Comparison of ENCODE assay signal across 31 cellular contexts in genomic region chr18:51076503-51076902, GRCh38.
"Had no signal": no experiment of that assay in that cellular context is flagged by ENCODE, and none has a peak within 500 bp of the region (broad histone marks: within the 10 kb centered on the region; RNA-seq: fewer than 3 reads in every experiment).

No MANE protein-coding gene starts in this region.

- H3K4me3 ChIP-seq: breast epithelium, esophagus squamous epithelium, heart right ventricle, lower lobe of right lung, mucosa of descending colon, skin epidermis, upper lobe of left lung, vagina had no signal

- H3K9me3 Mint-ChIP-seq: activated CD4-positive, alpha-beta memory T cell treated with anti-CD3 and anti-CD28 coated beads for 36 hours; activated naive CD4-positive, alpha-beta T cell treated with anti-CD3 and anti-CD28 coated beads, Interleukin-2, amount 50 U/mL, for 72 hours; dendritic cell treated with granulocyte-macrophage colony-stimulating factor and Interleukin-4, amounts not matched to agents 40 ng/mL and 50 ng/mL, for 4 days; naive B cell; neural crest cell; stimulated activated memory B cell treated with anti-CD40 and anti-IgM and Interleukin-4, amounts not matched to agents 10 μg/mL and 1 μg/mL and 100 μg/mL, for 72 hours; stimulated activated naive CD8-positive, alpha-beta T cell treated with anti-CD3 and anti-CD28 coated beads, Interleukin-15, amount 100 ng/mL, for 72 hours; T-helper 1 cell treated with Interleukin-12 subunit alpha and Interleukin-12 subunit beta and Interleukin-4 antibody, amounts not matched to agents 30 μg/mL and 1 μg/mL, for 36 hours had no signal

- H3K27ac ChIP-seq: breast epithelium, epithelial cell of prostate, esophagus squamous epithelium, heart right ventricle, lower lobe of right lung, skin epidermis, upper lobe of left lung, vagina, VCaP had no signal

- FAIRE-seq: TTC549 had no signal

- H3K4me1 ChIP-seq: breast epithelium, esophagus squamous epithelium, lower lobe of right lung, upper lobe of left lung had no signal

- H3K4me3 Mint-ChIP-seq: activated CD4-positive, alpha-beta memory T cell treated with anti-CD3 and anti-CD28 coated beads for 36 hours; dendritic cell treated with granulocyte-macrophage colony-stimulating factor and Interleukin-4, amounts not matched to agents 40 ng/mL and 50 ng/mL, for 4 days; naive B cell; neural crest cell; stimulated activated memory B cell treated with anti-CD40 and anti-IgM and Interleukin-4, amounts not matched to agents 10 μg/mL and 1 μg/mL and 100 μg/mL, for 72 hours; stimulated activated naive CD8-positive, alpha-beta T cell treated with anti-CD3 and anti-CD28 coated beads, Interleukin-15, amount 100 ng/mL, for 72 hours; T-helper 1 cell treated with Interleukin-12 subunit alpha and Interleukin-12 subunit beta and Interleukin-4 antibody, amounts not matched to agents 30 μg/mL and 1 μg/mL, for 36 hours had no signal

- H3K9me3 ChIP-seq: breast epithelium, esophagus squamous epithelium, heart right ventricle, lower lobe of right lung, mucosa of descending colon, upper lobe of left lung, vagina had no signal

- H3K27me3 ChIP-seq: breast epithelium, esophagus squamous epithelium, heart right ventricle, upper lobe of left lung, vagina had no signal

- ATAC-seq: lower lobe of right lung; mucosa of descending colon; right cardiac atrium; stimulated activated memory B cell treated with anti-CD40 and anti-IgM and Interleukin-4, amounts not matched to agents 10 μg/mL and 1 μg/mL and 100 μg/mL, for 72 hours; stimulated activated naive CD8-positive, alpha-beta T cell treated with anti-CD3 and anti-CD28 coated beads, Interleukin-15, amount 100 ng/mL, for 72 hours had no signal

- H3K27ac Mint-ChIP-seq: activated CD4-positive, alpha-beta memory T cell treated with anti-CD3 and anti-CD28 coated beads for 36 hours; activated naive CD4-positive, alpha-beta T cell treated with anti-CD3 and anti-CD28 coated beads, Interleukin-2, amount 50 U/mL, for 72 hours; dendritic cell treated with granulocyte-macrophage colony-stimulating factor and Interleukin-4, amounts not matched to agents 40 ng/mL and 50 ng/mL, for 4 days; stimulated activated memory B cell treated with anti-CD40 and anti-IgM and Interleukin-4, amounts not matched to agents 10 μg/mL and 1 μg/mL and 100 μg/mL, for 72 hours; stimulated activated naive CD8-positive, alpha-beta T cell treated with anti-CD3 and anti-CD28 coated beads, Interleukin-15, amount 100 ng/mL, for 72 hours; T-helper 1 cell treated with Interleukin-12 subunit alpha and Interleukin-12 subunit beta and Interleukin-4 antibody, amounts not matched to agents 30 μg/mL and 1 μg/mL, for 36 hours had no signal

- H3K27me3 Mint-ChIP-seq: activated CD4-positive, alpha-beta memory T cell treated with anti-CD3 and anti-CD28 coated beads for 36 hours; dendritic cell treated with granulocyte-macrophage colony-stimulating factor and Interleukin-4, amounts not matched to agents 40 ng/mL and 50 ng/mL, for 4 days; naive B cell; stimulated activated memory B cell treated with anti-CD40 and anti-IgM and Interleukin-4, amounts not matched to agents 10 μg/mL and 1 μg/mL and 100 μg/mL, for 72 hours; stimulated activated naive CD8-positive, alpha-beta T cell treated with anti-CD3 and anti-CD28 coated beads, Interleukin-15, amount 100 ng/mL, for 72 hours had no signal

- DNase-seq: activated CD4-positive, alpha-beta memory T cell treated with anti-CD3 and anti-CD28 coated beads for 36 hours; activated CD4-positive, alpha-beta T cell treated with anti-CD3 and anti-CD28 coated beads for 4 hours; activated CD8-positive, alpha-beta memory T cell treated with anti-CD3 and anti-CD28 coated beads, Interleukin-2, amount 50 U/mL, for 4 hours; activated naive CD4-positive, alpha-beta T cell; activated T-cell treated with anti-CD3 and anti-CD28 coated beads, Interleukin-2, amount 50 U/mL, for 48 hours; central memory CD4-positive, alpha-beta T cell; esophagus squamous epithelium; heart right ventricle; lower lobe of right lung; mucosa of descending colon; naive B cell; nucleus accumbens; stimulated activated CD4-positive, alpha-beta T cell treated with anti-CD3 and anti-CD28 coated beads, Interleukin-1b, Interleukin-23, amount 100 ng/mL, for 48 hours; stimulated activated CD4-positive, alpha-beta T cell treated with anti-CD3 and anti-CD28 coated beads, Interleukin-4, amount 100 ng/mL, for 4 hours; stimulated activated CD8-positive, alpha-beta memory T cell treated with anti-CD3 and anti-CD28 coated beads, Interleukin-4, amount 100 ng/mL, for 48 hours; stimulated activated naive CD8-positive, alpha-beta T cell treated with anti-CD3 and anti-CD28 coated beads, Interleukin-15, amount 100 ng/mL, for 72 hours; SW 1271; T-helper 9 cell had no signal
